34 cellular contexts compared by ENCODE assay signal in genomic region chr7:106984034-106984433, GRCh38.
"Had no signal": no experiment of that assay in that cellular context is flagged by ENCODE, and none has a peak within 500 bp of the region (broad histone marks: within the 10 kb centered on the region; RNA-seq: fewer than 3 reads in every experiment).

No MANE protein-coding gene starts in this region.

- H3K4me3 ChIP-seq: adrenal gland, ascending aorta, body of pancreas, breast epithelium, cardiac muscle cell had no signal

- H3K27ac ChIP-seq: adrenal gland, ascending aorta, body of pancreas, brain microvascular endothelial cell, breast epithelium, cardiac muscle cell had no signal

- DNase-seq: activated effector memory CD4-positive, alpha-beta T cell treated with anti-CD3 and anti-CD28 coated beads, Interleukin-2, amount 50 U/mL, for 16 hours; activated effector memory CD4-positive, alpha-beta T cell treated with Interleukin-2 at 50 U/mL for 16 hours; activated gamma-delta T cell; activated gamma-delta T cell treated with Interleukin-2 at 50 U/mL for 16 hours; activated naive CD4-positive, alpha-beta T cell; activated naive CD4-positive, alpha-beta T cell treated with anti-CD3 and anti-CD28 coated beads for 36 hours; activated naive CD4-positive, alpha-beta T cell treated with anti-CD3 and anti-CD28 coated beads, Interleukin-2, amount 10 ng/mL, durations not matched to agents 7 days and 5 days; activated naive CD4-positive, alpha-beta T cell treated with anti-CD3 and anti-CD28 coated beads, Interleukin-2, amount 50 U/mL, for 16 hours; activated naive CD4-positive, alpha-beta T cell treated with Interleukin-2 at 50 U/mL for 16 hours; activated naive CD8-positive, alpha-beta T cell treated with anti-CD3 and anti-CD28 coated beads for 36 hours; activated naive CD8-positive, alpha-beta T cell treated with anti-CD3 and anti-CD28 coated beads, Interleukin-2, amount 10 ng/mL, durations not matched to agents 7 days and 5 days; activated naive CD8-positive, alpha-beta T cell treated with anti-CD3 and anti-CD28 coated beads, Interleukin-2, amount 50 U/mL, for 24 hours; activated T-cell treated with anti-CD3 and anti-CD28 coated beads, Interleukin-2, amount 50 U/mL, for 1 hour; activated T-cell treated with anti-CD3 and anti-CD28 coated beads, Interleukin-2, amount 50 U/mL, for 24 hours; activated T-cell treated with anti-CD3 and anti-CD28 coated beads, Interleukin-2, amount 50 U/mL, for 4 hours; activated T-cell treated with anti-CD3 and anti-CD28 coated beads, Interleukin-2, amount 50 U/mL, for 48 hours; activated T-cell treated with anti-CD3 and anti-CD28 coated beads, Interleukin-2, amount 50 U/mL, for 72 hours; adrenal gland; amniotic stem cell; amygdala; anterior cingulate cortex; aorta; body of pancreas; brain microvascular endothelial cell; caudate nucleus; central memory CD4-positive, alpha-beta T cell; cerebellar nuclear complex had no signal

- H3K27me3 ChIP-seq: adrenal gland, ascending aorta, body of pancreas, brain microvascular endothelial cell, breast epithelium, cardiac muscle cell had no signal

- H3K4me1 ChIP-seq: ascending aorta, body of pancreas, breast epithelium had no signal

- H3K36me3 ChIP-seq: adrenal gland, ascending aorta, brain microvascular endothelial cell, breast epithelium, cardiac muscle cell had no signal

- H3K9me3 ChIP-seq: adrenal gland, ascending aorta, body of pancreas, breast epithelium had no signal

- FAIRE-seq: astrocyte, bronchial epithelial cell had no signal

- ATAC-seq: activated naive CD4-positive, alpha-beta T cell treated with anti-CD3 and anti-CD28 coated beads, Interleukin-2, amount 50 U/mL, for 72 hours; activated naive CD8-positive, alpha-beta T cell treated with anti-CD3 and anti-CD28 coated beads, Interleukin-2, amount 50 U/mL, for 24 hours; activated T-cell treated with anti-CD3 and anti-CD28 coated beads, Interleukin-2, amount 50 U/mL, for 4 hours; activated T-cell treated with anti-CD3 and anti-CD28 coated beads, Interleukin-2, amount 50 U/mL, for 72 hours; activated T-helper 17 cell treated with anti-CD3 and anti-CD28 coated beads, Interleukin-2, amount 50 U/mL, for 72 hours; body of pancreas had no signal
